Comparison of ENCODE assay signal across 8 cellular contexts in genomic region chr17:31494259-31495048, GRCh38.
A peak's percentile ranks its signal among the peaks of the same experiment; 100 is the strongest.
DNase-seq lines count a peak whose midpoint lies in the region; ATAC-seq and TF ChIP-seq lines count a peak whose summit lies in the region.

No MANE protein-coding gene starts in this region.

- peak; percentile 35 for DNase-seq in UCSD-AML1 (lab: John Stamatoyannopoulos, UW; ENCODE audit: unreplicated experiment)
- DNase-seq in effector memory CD8-positive, alpha-beta T cell = peak; percentile 55 to 62 (median 61)
- DNase-seq in stimulated activated naive CD4-positive, alpha-beta T cell (lab: John Stamatoyannopoulos, UW) = peak; percentile 32 to 78 (median 54)
- no peak for DNase-seq in islet precursor cell
- DNase-seq in NCI-H1417 treated with DMSO at 0.1 percent for 48 hours (lab: John Stamatoyannopoulos, UW) = no peak

- H3K4me3 Mint-ChIP-seq in effector memory CD8-positive, alpha-beta T cell = peak overlapping the region; percentile 82 to 90

- peak overlapping the region; percentile 91 to 95 for H3K27ac Mint-ChIP-seq in effector memory CD8-positive, alpha-beta T cell

- peaks cover 78 to 83% of the 10 kb centered on the region in 2 donors for H3K4me1 Mint-ChIP-seq in effector memory CD8-positive, alpha-beta T cell (ENCODE audit: low read depth in 2 of 2)

- H3K36me3 Mint-ChIP-seq in effector memory CD8-positive, alpha-beta T cell (ENCODE audit: insufficient read depth) = peaks cover 21% of the 10 kb centered on the region

- ATAC-seq in HG03196 (IDR thresholded peaks at IDR 0.05; ENCODE audit: unreplicated experiment) = peak; percentile 39
- ATAC-seq in effector memory CD8-positive, alpha-beta T cell (replicated peaks) = peak; percentile 86
- no peak for ATAC-seq in HG02571 (IDR thresholded peaks at IDR 0.05; ENCODE audit: unreplicated experiment)

- H3K27me3 Mint-ChIP-seq in effector memory CD8-positive, alpha-beta T cell = no peaks in the 10 kb centered on the region

- in situ Hi-C loops in GM18951 (cut with MboI; ENCODE audit: low sequenced_read_pairs, unreplicated experiment) = no loop called here

- TF ChIP-seq POLR2A in GM18951 (IDR thresholded peaks at IDR 0.05; ENCODE audit: extremely low read depth, insufficient read depth, insufficient read length) = peak; percentile 33

- H3K9me3 Mint-ChIP-seq in effector memory CD8-positive, alpha-beta T cell = no peaks in the 10 kb centered on the region

Comparison
In these comparisons a context has a peak if more than half of its experiments do, and no peak if none do; other contexts are left out.
1. DNase-seq: peak in UCSD-AML1 (single experiment), effector memory CD8-positive, alpha-beta T cell (3 of 3) and stimulated activated naive CD4-positive, alpha-beta T cell (6 of 6); none in islet precursor cell (single experiment) and NCI-H1417 treated with DMSO at 0.1 percent for 48 hours (single experiment).